ENCODE assay signal across 11 cellular contexts in the genomic region with DNA sequence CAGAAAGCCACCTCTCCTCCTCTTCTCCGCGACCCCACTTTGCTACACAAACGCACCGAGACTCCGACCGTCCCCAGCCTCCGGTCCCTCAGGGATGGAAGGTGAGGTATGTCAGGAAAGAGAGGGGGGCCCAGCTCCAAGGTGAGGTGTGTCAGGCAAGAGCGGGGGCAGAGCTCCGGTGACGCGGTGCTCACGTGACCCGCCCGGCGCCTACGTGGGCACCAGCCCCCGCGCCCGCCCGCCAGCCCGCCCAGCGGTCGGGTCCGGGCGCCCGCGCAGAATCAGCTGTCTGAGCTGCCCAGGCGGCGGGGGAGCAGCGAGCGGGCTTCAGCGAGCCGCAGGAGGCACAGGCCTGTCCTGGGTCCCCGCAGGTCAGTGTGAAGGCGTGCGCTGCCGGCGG. TPM values are rescaled to one million over a fixed set of nuclear protein-coding genes. Genes with fewer than 3 reads are reported as not detected.
DNase-seq lines count a peak whose midpoint lies in the region; TF ChIP-seq lines count a peak whose summit lies in the region.
"Not testable (repeated sequence)": the region's sequence is repeated elsewhere in the genome, so short reads cannot be mapped to it uniquely, and the experiment has no call there.
"Had no signal": no experiment of that assay in that cellular context is flagged by ENCODE, and none has a peak within 500 bp of the region (broad histone marks: within the 10 kb centered on the region; RNA-seq: fewer than 3 reads in every experiment).

A gene (plus strand): TSS at position 244 of the 400 bp plus-strand sequence. CDS start 1,152 bp downstream, outside the sequence.

- intact Hi-C loops in ascending aorta (cut with DNase I): loop anchor here (5.0 to 10.0 kb wide), 3 partner anchors 191 to 711 kb away; a partner anchor contains a TSS
- intact Hi-C loops in transverse colon (cut with DNase I; ENCODE audit: low total_unique reads): not testable (repeated sequence)

- peak within 1 kb of the TSS; percentile 91 for H3K4me3 Mint-ChIP-seq in glutamatergic neuron (ENCODE audit: unreplicated experiment)

- not testable (repeated sequence) for H3K27ac Mint-ChIP-seq in glutamatergic neuron (ENCODE audit: unreplicated experiment)

- peak within 1 kb of the TSS; percentile 75 to 83 for H3K27ac ChIP-seq in ascending aorta
- H3K27ac ChIP-seq in mesodermal cell (ENCODE audit: low read depth, low read length, severe bottlenecking): not testable (repeated sequence)
- peak within 1 kb of the TSS in 3 of 4 donors; percentile 9 to 67 (median 45) for H3K27ac ChIP-seq in transverse colon

- not testable (repeated sequence) for TF ChIP-seq POLR2A in transverse colon (IDR thresholded peaks at IDR 0.05)

- not testable (repeated sequence) for H3K9me3 ChIP-seq in ascending aorta; mesodermal cell (ENCODE audit: control insufficient read depth, low read length); transverse colon

- not testable (repeated sequence) for H3K36me3 Mint-ChIP-seq in glutamatergic neuron (ENCODE audit: unreplicated experiment)

- H3K4me1 Mint-ChIP-seq in glutamatergic neuron (ENCODE audit: low read depth, unreplicated experiment): not testable (repeated sequence)

- not testable (repeated sequence) for TF ChIP-seq CTCF in ascending aorta (IDR thresholded peaks at IDR 0.05); glutamatergic neuron (IDR thresholded peaks at IDR 0.05; ENCODE audit: partially characterized antibody, unreplicated experiment); transverse colon (IDR thresholded peaks at IDR 0.05)

- WGBS in mesodermal cell (ENCODE audit: insufficient coverage in 2 of 2), 2 experiments: no CpG with 5 or more reads among the region's 38 CpGs
- WGBS in transverse colon (ENCODE audit: low coverage in 1 of 2), 2 donors: 30% methylated on average over 23 of the region's 38 CpGs; no CpG with 5 or more reads in 1 of the 2 donors

- H3K4me1 ChIP-seq in ascending aorta; mesodermal cell (ENCODE audit: control insufficient read depth, insufficient read depth, low read length, poor library complexity, severe bottlenecking); transverse colon: not testable (repeated sequence)

- not testable (repeated sequence) for H3K27me3 Mint-ChIP-seq in glutamatergic neuron (ENCODE audit: unreplicated experiment)

- H3K4me3 ChIP-seq in ascending aorta (peak within 1 kb of the TSS; percentile 45 to 61), mesodermal cell (ENCODE audit: extremely low read depth, insufficient read depth, low read length, poor library complexity, severe bottlenecking) (peak within 1 kb of the TSS; percentile 14), transverse colon (peak within 1 kb of the TSS in 1 of 4 donors; percentile 27)

- peak; percentile 9 for DNase-seq in ELF-1 (ENCODE audit: low read depth, low spot score)
- peak; percentile 8 for DNase-seq in NCI-H1694 treated with DMSO at 0.1 percent for 48 hours (lab: John Stamatoyannopoulos, UW)
- DNase-seq in activated CD4-positive, alpha-beta T cell treated with anti-CD3 and anti-CD28 coated beads for 48 hours: peak; percentile 4
- DNase-seq in ascending aorta (ENCODE audit: low spot score in 2 of 2): peak in 1 of 2 donors; percentile 72
- DNase-seq in glutamatergic neuron: peak; percentile 38
- DNase-seq in retina: peak; percentile 64
- not testable (repeated sequence) for DNase-seq in transverse colon

- not testable (repeated sequence) for H3K27me3 ChIP-seq in ascending aorta, transverse colon

- in situ Hi-C loops in transverse colon (cut with MboI; ENCODE audit: low pct_ligation_motif_present in 1 of 4, low pct_unique_long_range_greater_than_20kb in 1 of 4, low sequenced_read_pairs in 3 of 4): not testable (repeated sequence)

- H3K9me3 Mint-ChIP-seq in glutamatergic neuron (ENCODE audit: unreplicated experiment): not testable (repeated sequence)

- H3K36me3 ChIP-seq in ascending aorta; mesodermal cell (ENCODE audit: control insufficient read depth, insufficient read depth, low read length); transverse colon: not testable (repeated sequence)

- not testable (repeated sequence) for TF ChIP-seq EP300 in transverse colon (IDR thresholded peaks at IDR 0.05; ENCODE audit: low read depth)

RNA-seq across cellular contexts. Expression of the gene that starts here (rescaled TPM):
- total RNA-seq in ascending aorta (not detected), glutamatergic neuron (ENCODE audit: unreplicated experiment) (6.3 TPM), transverse colon (1 to 10 TPM in 3 of 4 donors, not detected in 1; 3.0 to 3.2 (median 3.0) TPM)
- 2.6 TPM for polyA plus RNA-seq in mesodermal cell (2013, experiment 1 of 2)
- polyA plus RNA-seq in mesodermal cell (2013, experiment 2 of 2): 2.8 TPM
- total RNA-seq: LHCN-M2 had no signal
- polyA plus RNA-seq: BJ, keratinocyte had no signal
